In the genomic region with DNA sequence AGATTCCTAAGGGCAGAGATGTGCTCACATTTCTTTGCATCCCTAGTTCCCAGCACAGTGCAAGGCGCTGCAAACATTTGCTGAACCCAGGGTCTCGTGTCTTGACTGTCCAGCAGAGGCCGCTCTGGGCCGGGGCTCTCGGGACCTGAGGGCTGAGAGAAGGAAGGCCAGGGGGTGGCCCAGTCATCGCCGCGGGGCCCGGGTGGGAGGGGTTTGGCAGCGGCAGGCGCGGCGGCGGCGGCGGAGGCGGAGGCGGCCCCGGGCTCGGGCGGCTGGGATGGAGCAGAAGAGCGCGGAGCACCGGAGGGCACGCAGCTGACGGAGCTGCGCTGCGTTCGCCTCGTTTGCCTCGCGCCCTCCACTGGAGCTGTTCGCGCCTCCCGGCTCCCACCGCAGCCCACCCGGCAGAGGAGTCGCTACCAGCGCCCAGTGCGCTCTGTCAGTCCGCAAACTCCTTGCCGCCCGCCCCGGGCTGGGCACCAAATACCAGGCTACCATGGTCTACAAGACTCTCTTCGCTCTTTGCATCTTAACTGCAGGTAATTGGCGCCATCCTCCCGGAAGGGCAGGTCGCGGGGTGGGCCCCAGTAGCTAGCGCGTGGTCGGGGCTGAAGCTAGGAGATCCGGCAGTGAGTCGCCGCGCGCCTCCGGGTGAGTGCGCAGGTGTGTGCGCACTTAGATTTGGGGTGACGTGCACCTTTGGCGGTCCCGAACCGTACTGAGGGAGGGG, we compare ENCODE assay signal across 8 cellular contexts. TPM values are rescaled to one million over a fixed set of nuclear protein-coding genes. Genes with fewer than 3 reads are reported as not detected.
DNase-seq lines count a peak whose midpoint lies in the region; ATAC-seq and TF ChIP-seq lines count a peak whose summit lies in the region.

A gene with protein sequence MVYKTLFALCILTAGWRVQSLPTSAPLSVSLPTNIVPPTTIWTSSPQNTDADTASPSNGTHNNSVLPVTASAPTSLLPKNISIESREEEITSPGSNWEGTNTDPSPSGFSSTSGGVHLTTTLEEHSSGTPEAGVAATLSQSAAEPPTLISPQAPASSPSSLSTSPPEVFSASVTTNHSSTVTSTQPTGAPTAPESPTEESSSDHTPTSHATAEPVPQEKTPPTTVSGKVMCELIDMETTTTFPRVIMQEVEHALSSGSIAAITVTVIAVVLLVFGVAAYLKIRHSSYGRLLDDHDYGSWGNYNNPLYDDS (plus strand): TSS at position 285 of the 730 bp plus-strand sequence. CDS start 212 bp downstream, at position 497.

- H2AFZ ChIP-seq in ACC112 (ENCODE audit: low read length, unreplicated experiment), result peak within 1 kb of the TSS; percentile 74

- no peaks in the 10 kb centered on the region for H3K9me3 Mint-ChIP-seq in stimulated activated naive CD8-positive, alpha-beta T cell treated with anti-CD3 and anti-CD28 coated beads, Interleukin-15, amount 100 ng/mL, for 72 hours

- peaks cover 13% of the 10 kb centered on the region for H3K4me1 ChIP-seq in ACC112 (ENCODE audit: control insufficient read depth, insufficient read depth, low read length, unreplicated experiment)

- no peaks in the 10 kb centered on the region for H3K36me3 ChIP-seq in ACC112 (ENCODE audit: insufficient read depth, low read length)

- peaks cover 72% of the 10 kb centered on the region for H3K27me3 Mint-ChIP-seq in stimulated activated naive CD8-positive, alpha-beta T cell treated with anti-CD3 and anti-CD28 coated beads, Interleukin-15, amount 100 ng/mL, for 72 hours

- H3K4me3 Mint-ChIP-seq in stimulated activated naive CD8-positive, alpha-beta T cell treated with anti-CD3 and anti-CD28 coated beads, Interleukin-15, amount 100 ng/mL, for 72 hours, result peak within 1 kb of the TSS; percentile 76 to 83

- DNase-seq in NCI-H146 treated with DMSO at 0.1 percent for 48 hours (lab: John Stamatoyannopoulos, UW; ENCODE audit: unreplicated experiment) (peak; percentile 47), UCSD-AML1 (lab: John Stamatoyannopoulos, UW; ENCODE audit: unreplicated experiment) (peak; percentile 53), epithelial cell of proximal tubule (ENCODE audit: low read depth) (no peak), middle frontal gyrus (ENCODE audit: extremely low spot score, low spot score) (peak; percentile 71)
- DNase-seq in stimulated activated naive CD8-positive, alpha-beta T cell treated with anti-CD3 and anti-CD28 coated beads, Interleukin-15, amount 100 ng/mL, for 72 hours, result peak; percentile 60 to 63

- H3K4me3 ChIP-seq in ACC112 (ENCODE audit: low read depth, low read length), result peak within 1 kb of the TSS; percentile 82
- peak within 1 kb of the TSS; percentile 52 for H3K4me3 ChIP-seq in epithelial cell of proximal tubule (ENCODE audit: low read depth, low read length)

- no peaks in the 10 kb centered on the region for H3K79me2 ChIP-seq in ACC112 (ENCODE audit: control insufficient read depth, insufficient read depth, low read length, unreplicated experiment)

- H3K27me3 ChIP-seq in ACC112 (ENCODE audit: insufficient read depth, low read length), result peaks cover 81% of the 10 kb centered on the region

- peaks cover 18% of the 10 kb centered on the region for H3K4me1 Mint-ChIP-seq in stimulated activated naive CD8-positive, alpha-beta T cell treated with anti-CD3 and anti-CD28 coated beads, Interleukin-15, amount 100 ng/mL, for 72 hours

- peak within 1 kb of the TSS in 1 of 2 donors; percentile 59 for H3K27ac Mint-ChIP-seq in stimulated activated naive CD8-positive, alpha-beta T cell treated with anti-CD3 and anti-CD28 coated beads, Interleukin-15, amount 100 ng/mL, for 72 hours

- peak; percentile 46 for ATAC-seq in GM18499 (IDR thresholded peaks at IDR 0.05; ENCODE audit: insufficient read depth, unreplicated experiment)
- ATAC-seq in HG02840 (IDR thresholded peaks at IDR 0.05; ENCODE audit: low FRiP score, unreplicated experiment), result peak; percentile 76
- ATAC-seq in stimulated activated naive CD8-positive, alpha-beta T cell treated with anti-CD3 and anti-CD28 coated beads, Interleukin-15, amount 100 ng/mL, for 72 hours, result peak; percentile 94

- TF ChIP-seq CTCF in epithelial cell of proximal tubule (conservative IDR thresholded peaks at IDR 0.05; ENCODE audit: low read depth, low read length), result peak; percentile 79

- no peak within 1 kb of the TSS for H3K27ac ChIP-seq in ACC112 (ENCODE audit: low read depth, low read length)

RNA-seq across cellular contexts. Expression of the gene that starts here (rescaled TPM):
- total RNA-seq in epithelial cell of proximal tubule, result 0.87 and 1.3 TPM in 2 replicates
